26 cellular contexts compared by ENCODE assay signal in genomic region chr6:1117530-1118286, GRCh38.
"Had no signal": no experiment of that assay in that cellular context is flagged by ENCODE, and none has a peak within 500 bp of the region (broad histone marks: within the 10 kb centered on the region; RNA-seq: fewer than 3 reads in every experiment).

No MANE protein-coding gene starts in this region.

- H3K27me3 ChIP-seq: brain microvascular endothelial cell had no signal

- H3K4me3 ChIP-seq: coronary artery, dorsolateral prefrontal cortex had no signal

- DNase-seq: activated CD4-positive, alpha-beta memory T cell treated with anti-CD3 and anti-CD28 coated beads for 36 hours; activated CD4-positive, alpha-beta T cell treated with anti-CD3 and anti-CD28 coated beads for 36 hours; activated CD4-positive, alpha-beta T cell treated with anti-CD3 and anti-CD28 coated beads, Interleukin-2, amount 10 ng/mL, durations not matched to agents 24 days and 14 days; activated CD4-positive, CD25-positive, alpha-beta regulatory T cell; activated CD4-positive, CD25-positive, alpha-beta regulatory T cell treated with anti-CD3 and anti-CD28 coated beads, Interleukin-2, amount 50 U/mL, for 72 hours; activated CD8-positive, alpha-beta T cell treated with anti-CD3 and anti-CD28 coated beads, Interleukin-2, amount 10 ng/mL, durations not matched to agents 7 days and 5 days; activated effector memory CD4-positive, alpha-beta T cell treated with Interleukin-2 at 50 U/mL for 16 hours; activated gamma-delta T cell treated with Interleukin-2 at 50 U/mL for 16 hours; activated naive CD4-positive, alpha-beta T cell treated with anti-CD3 and anti-CD28 coated beads, Interleukin-2, amount 50 U/mL, for 16 hours; activated naive CD4-positive, alpha-beta T cell treated with Interleukin-2 at 50 U/mL for 16 hours; activated T-cell treated with anti-CD3 and anti-CD28 coated beads, Interleukin-2, amount 50 U/mL, for 4 hours; amniotic stem cell; anterior cingulate cortex; brain microvascular endothelial cell; dorsolateral prefrontal cortex; effector memory CD4-positive, alpha-beta T cell; endodermal cell; foreskin fibroblast; head of caudate nucleus; T-helper 2 cell had no signal

- FAIRE-seq: astrocyte, bronchial epithelial cell, frontal cortex had no signal

- ATAC-seq: activated CD4-positive, alpha-beta T cell treated with anti-CD3 and anti-CD28 coated beads for 36 hours; activated CD8-positive, alpha-beta T cell treated with anti-CD3 and anti-CD28 coated beads, Interleukin-2, amount 10 ng/mL, durations not matched to agents 7 days and 5 days; activated T-cell treated with anti-CD3 and anti-CD28 coated beads, Interleukin-2, amount 50 U/mL, for 4 hours; activated T-helper 17 cell treated with anti-CD3 and anti-CD28 coated beads, Interleukin-2, amount 50 U/mL, for 72 hours; esophagus mucosa had no signal

- H3K36me3 ChIP-seq: brain microvascular endothelial cell had no signal

- H3K27ac ChIP-seq: brain microvascular endothelial cell, coronary artery had no signal
